31 cellular contexts compared by ENCODE assay signal in the genomic region with DNA sequence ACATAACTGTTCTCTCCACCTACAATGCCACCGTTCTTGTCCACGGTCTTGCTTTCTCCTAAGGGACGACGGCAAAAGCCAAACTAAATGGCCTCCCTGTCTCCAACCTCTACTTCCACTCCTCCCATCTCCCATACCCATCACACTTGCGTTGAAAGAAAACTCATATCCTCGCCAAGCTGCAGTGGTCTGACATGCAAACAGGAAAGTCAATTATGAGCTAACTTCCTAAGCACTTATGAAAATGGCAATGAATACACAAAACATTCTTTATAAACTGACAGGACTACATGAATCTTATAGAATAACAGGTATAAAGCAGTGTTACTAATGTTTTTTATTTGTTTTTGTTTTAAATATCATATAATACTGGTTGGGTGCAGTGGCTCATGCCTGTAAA.
"Had no signal": no experiment of that assay in that cellular context is flagged by ENCODE, and none has a peak within 500 bp of the region (broad histone marks: within the 10 kb centered on the region; RNA-seq: fewer than 3 reads in every experiment).

No MANE protein-coding gene starts in this region.

- H3K9me3 Mint-ChIP-seq: activated CD4-positive, alpha-beta memory T cell treated with anti-CD3 and anti-CD28 coated beads, Interleukin-2, amount 10 ng/mL, durations not matched to agents 7 days and 5 days; activated naive CD4-positive, alpha-beta T cell treated with anti-CD3 and anti-CD28 coated beads, Interleukin-2, amount 50 U/mL, for 24 hours; activated naive CD8-positive, alpha-beta T cell treated with anti-CD3 and anti-CD28 coated beads, Interleukin-2, amount 50 U/mL, for 24 hours; activated T-cell treated with anti-CD3 and anti-CD28 coated beads, Interleukin-2, amount 50 U/mL, for 72 hours; activated T-helper 2 cell treated with anti-CD3 and anti-CD28 coated beads, Interferon-gamma antibody, Interleukin-2, Interleukin-4, amounts not matched to agents 10 μg/mL and 5 μg/mL and 100 μg/mL, durations not matched to agents 14 hours and 24 hours and 36 hours; brain had no signal

- H3K27ac Mint-ChIP-seq: activated CD4-positive, alpha-beta memory T cell treated with anti-CD3 and anti-CD28 coated beads, Interleukin-2, amount 10 ng/mL, durations not matched to agents 7 days and 5 days; activated CD8-positive, alpha-beta memory T cell treated with anti-CD3 and anti-CD28 coated beads, Interleukin-2, amount 10 ng/mL, durations not matched to agents 7 days and 5 days; activated naive CD4-positive, alpha-beta T cell treated with anti-CD3 and anti-CD28 coated beads, Interleukin-2, amount 50 U/mL, for 24 hours; activated naive CD8-positive, alpha-beta T cell treated with anti-CD3 and anti-CD28 coated beads, Interleukin-2, amount 50 U/mL, for 24 hours; activated T-cell treated with anti-CD3 and anti-CD28 coated beads, Interleukin-2, amount 50 U/mL, for 72 hours; activated T-helper 2 cell treated with anti-CD3 and anti-CD28 coated beads, Interferon-gamma antibody, Interleukin-2, Interleukin-4, amounts not matched to agents 10 μg/mL and 5 μg/mL and 100 μg/mL, durations not matched to agents 14 hours and 24 hours and 36 hours; brain had no signal

- DNase-seq: activated CD4-positive, alpha-beta memory T cell treated with anti-CD3 and anti-CD28 coated beads, Interleukin-2, amount 10 ng/mL, durations not matched to agents 7 days and 5 days; activated CD4-positive, alpha-beta T cell treated with anti-CD3 and anti-CD28 coated beads for 4 hours; activated CD4-positive, alpha-beta T cell treated with anti-CD3 and anti-CD28 coated beads, Interleukin-2, amount 50 U/mL, for 1 hour; activated CD8-positive, alpha-beta memory T cell treated with anti-CD3 and anti-CD28 coated beads for 24 hours; activated CD8-positive, alpha-beta memory T cell treated with anti-CD3 and anti-CD28 coated beads, Interleukin-2, amount 10 ng/mL, durations not matched to agents 7 days and 5 days; activated gamma-delta T cell; activated naive CD4-positive, alpha-beta T cell treated with Interleukin-2 at 50 U/mL for 16 hours; activated naive CD8-positive, alpha-beta T cell treated with anti-CD3 and anti-CD28 coated beads, Interleukin-2, amount 50 U/mL, for 24 hours; activated T-cell treated with anti-CD3 and anti-CD28 coated beads, Interleukin-2, amount 50 U/mL, for 1 hour; activated T-cell treated with anti-CD3 and anti-CD28 coated beads, Interleukin-2, amount 50 U/mL, for 72 hours; anterior cingulate cortex; caudate nucleus; NCI-H1092 treated with DMSO at 0.1 percent for 48 hours; NCI-H1417; NCI-H146; NCI-H187; NCI-H2029 treated with DMSO at 0.1 percent for 48 hours; NCI-H2107; NCI-H2171; NCI-H510A; NCI-H526; NCI-H748 treated with DMSO at 0.1 percent for 48 hours; NK-92 treated with Interleukin-12 subunit alpha and Interleukin-12 subunit beta, amount 100 ng/mL, for 24 hours; PC-9; T1000 had no signal

- H3K4me2 ChIP-seq: PC-9 had no signal

- H3K4me3 Mint-ChIP-seq: activated CD4-positive, alpha-beta memory T cell treated with anti-CD3 and anti-CD28 coated beads, Interleukin-2, amount 10 ng/mL, durations not matched to agents 7 days and 5 days; activated CD8-positive, alpha-beta memory T cell treated with anti-CD3 and anti-CD28 coated beads, Interleukin-2, amount 10 ng/mL, durations not matched to agents 7 days and 5 days; activated naive CD4-positive, alpha-beta T cell treated with anti-CD3 and anti-CD28 coated beads, Interleukin-2, amount 50 U/mL, for 24 hours; activated naive CD8-positive, alpha-beta T cell treated with anti-CD3 and anti-CD28 coated beads, Interleukin-2, amount 50 U/mL, for 24 hours; activated T-cell treated with anti-CD3 and anti-CD28 coated beads, Interleukin-2, amount 50 U/mL, for 72 hours; brain had no signal

- H2AFZ ChIP-seq: PC-9 had no signal

- H3K4me1 Mint-ChIP-seq: activated CD4-positive, alpha-beta memory T cell treated with anti-CD3 and anti-CD28 coated beads, Interleukin-2, amount 10 ng/mL, durations not matched to agents 7 days and 5 days; activated CD8-positive, alpha-beta memory T cell treated with anti-CD3 and anti-CD28 coated beads, Interleukin-2, amount 10 ng/mL, durations not matched to agents 7 days and 5 days; activated naive CD4-positive, alpha-beta T cell treated with anti-CD3 and anti-CD28 coated beads, Interleukin-2, amount 50 U/mL, for 24 hours; activated naive CD8-positive, alpha-beta T cell treated with anti-CD3 and anti-CD28 coated beads, Interleukin-2, amount 50 U/mL, for 24 hours had no signal

- H3K4me3 ChIP-seq: K562, PC-9, SK-N-MC had no signal

- H3K27ac ChIP-seq: PC-9, RWPE1, SK-N-MC had no signal

- H3K27me3 Mint-ChIP-seq: activated CD4-positive, alpha-beta memory T cell treated with anti-CD3 and anti-CD28 coated beads, Interleukin-2, amount 10 ng/mL, durations not matched to agents 7 days and 5 days; activated CD8-positive, alpha-beta memory T cell treated with anti-CD3 and anti-CD28 coated beads, Interleukin-2, amount 10 ng/mL, durations not matched to agents 7 days and 5 days; activated naive CD4-positive, alpha-beta T cell treated with anti-CD3 and anti-CD28 coated beads, Interleukin-2, amount 50 U/mL, for 24 hours; activated naive CD8-positive, alpha-beta T cell treated with anti-CD3 and anti-CD28 coated beads, Interleukin-2, amount 50 U/mL, for 24 hours; brain had no signal
